11 cellular contexts compared by ENCODE assay signal in the genomic region with DNA sequence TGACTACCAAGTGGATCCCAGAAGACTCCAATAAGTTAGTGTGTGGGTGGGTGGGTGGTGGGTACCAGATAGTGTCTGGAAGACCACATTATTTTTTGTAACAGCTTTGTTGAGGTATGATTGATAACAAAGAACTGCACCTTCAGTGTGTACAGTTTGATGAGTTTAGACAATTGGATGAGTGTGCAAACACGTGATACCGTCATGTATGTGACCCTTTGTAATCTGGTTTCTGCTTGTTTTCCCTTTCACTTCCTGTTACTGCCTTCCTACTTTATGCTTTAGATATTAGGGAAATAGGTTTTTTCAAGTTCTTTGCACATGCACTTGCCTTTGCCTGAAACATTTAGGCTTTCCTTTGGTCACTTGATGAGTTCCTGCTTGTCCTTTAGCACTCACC. TPM values are rescaled to one million over a fixed set of nuclear protein-coding genes. Genes with fewer than 3 reads are reported as not detected.
DNase-seq lines count a peak whose midpoint lies in the region; ATAC-seq and TF ChIP-seq lines count a peak whose summit lies in the region.
"Had no signal": no experiment of that assay in that cellular context is flagged by ENCODE, and none has a peak within 500 bp of the region (broad histone marks: within the 10 kb centered on the region; RNA-seq: fewer than 3 reads in every experiment).

No MANE protein-coding gene starts in this region.

- H3K4me2 ChIP-seq in PC-9: no peak overlapping the region

- peaks cover 39% of the 10 kb centered on the region for H3K36me3 ChIP-seq in PC-9 (ENCODE audit: low read depth)
- no peaks in the 10 kb centered on the region for H3K36me3 ChIP-seq in prostate gland

- H3F3A ChIP-seq in PC-9 (ENCODE audit: insufficient read depth, low read depth): peaks cover 87% of the 10 kb centered on the region

- WGBS in prostate gland: 68% methylated on average over 2 of the region's 2 CpGs

- H3K27ac ChIP-seq in PC-9 (peak overlapping the region; percentile 37), foreskin keratinocyte (no peak overlapping the region), prostate gland (no peak overlapping the region)

- peaks cover 42% of the 10 kb centered on the region for H4K20me1 ChIP-seq in PC-9 (ENCODE audit: insufficient read depth)

- ATAC-seq in stimulated activated naive CD8-positive, alpha-beta T cell treated with anti-CD3 and anti-CD28 coated beads, Interleukin-15, Interleukin-2, amounts not matched to agents 100 U/mL and 50 U/mL, for 24 hours: no peak
- ATAC-seq in foreskin keratinocyte (peak; percentile 44), GM21737 (IDR thresholded peaks at IDR 0.05; ENCODE audit: unreplicated experiment) (no peak)

- H3K36me3 Mint-ChIP-seq in stimulated activated naive CD8-positive, alpha-beta T cell treated with anti-CD3 and anti-CD28 coated beads, Interleukin-15, Interleukin-2, amounts not matched to agents 100 ng/mL and 50 ng/mL, for 24 hours (ENCODE audit: low read depth): peaks cover 70% of the 10 kb centered on the region
- H3K36me3 Mint-ChIP-seq in Calu3 (ENCODE audit: insufficient read depth, unreplicated experiment): peaks cover 47% of the 10 kb centered on the region

- no peaks in the 10 kb centered on the region for H3K9me2 ChIP-seq in PC-9 (ENCODE audit: insufficient read depth)

- no peaks in the 10 kb centered on the region for H3K27me3 Mint-ChIP-seq in stimulated activated naive CD8-positive, alpha-beta T cell treated with anti-CD3 and anti-CD28 coated beads, Interleukin-15, Interleukin-2, amounts not matched to agents 100 ng/mL and 50 ng/mL, for 24 hours
- no peaks in the 10 kb centered on the region for H3K27me3 Mint-ChIP-seq in Calu3 (ENCODE audit: unreplicated experiment)

- peaks cover 91% of the 10 kb centered on the region for H3K4me1 Mint-ChIP-seq in stimulated activated naive CD8-positive, alpha-beta T cell treated with anti-CD3 and anti-CD28 coated beads, Interleukin-15, Interleukin-2, amounts not matched to agents 100 ng/mL and 50 ng/mL, for 24 hours (ENCODE audit: low read depth)
- H3K4me1 Mint-ChIP-seq in Calu3 (ENCODE audit: low read depth, unreplicated experiment): peaks cover 8% of the 10 kb centered on the region

- CTCF ChIA-PET in PC-9 (lab: Charles Lee) (no interaction called here), Calu3 (lab: Charles Lee) (no interaction called here)

- no peak overlapping the region for H3K4me3 Mint-ChIP-seq in stimulated activated naive CD8-positive, alpha-beta T cell treated with anti-CD3 and anti-CD28 coated beads, Interleukin-15, Interleukin-2, amounts not matched to agents 100 ng/mL and 50 ng/mL, for 24 hours
- no peak overlapping the region for H3K4me3 Mint-ChIP-seq in Calu3 (ENCODE audit: low read depth, unreplicated experiment)

- TF ChIP-seq CTCF in PC-9 (conservative IDR thresholded peaks at IDR 0.05): no peak
- no peak for TF ChIP-seq CTCF in foreskin keratinocyte (conservative IDR thresholded peaks at IDR 0.05)
- TF ChIP-seq CTCF in prostate gland (IDR thresholded peaks at IDR 0.05): no peak
- TF ChIP-seq CTCF in Calu3 (IDR thresholded peaks at IDR 0.05; ENCODE audit: unreplicated experiment): no peak

- H3K27ac Mint-ChIP-seq in stimulated activated naive CD8-positive, alpha-beta T cell treated with anti-CD3 and anti-CD28 coated beads, Interleukin-15, Interleukin-2, amounts not matched to agents 100 ng/mL and 50 ng/mL, for 24 hours: peak overlapping the region; percentile 53
- no peak overlapping the region for H3K27ac Mint-ChIP-seq in Calu3 (ENCODE audit: unreplicated experiment)

- peaks cover 26% of the 10 kb centered on the region for H3K4me1 ChIP-seq in PC-9 (replicated peaks; ENCODE audit: insufficient read depth)
- H3K4me1 ChIP-seq in foreskin keratinocyte: no peaks in the 10 kb centered on the region
- H3K4me1 ChIP-seq in prostate gland (replicated peaks): no peaks in the 10 kb centered on the region

- intact Hi-C loops in PC-9 (cut with micrococcal nuclease; ENCODE audit: unreplicated experiment): no loop called here
- intact Hi-C loops in prostate gland (cut with DNase I): loop anchor here (10.0 kb wide), 1 partner anchor 165 kb away; a partner anchor contains a TSS
- intact Hi-C loops in Calu3 (cut with micrococcal nuclease; ENCODE audit: unreplicated experiment): no loop called here

- H3K79me2 ChIP-seq in PC-9 (ENCODE audit: low read depth): peaks cover 24% of the 10 kb centered on the region

- DNase-seq in stimulated activated naive CD8-positive, alpha-beta T cell treated with anti-CD3 and anti-CD28 coated beads, Interleukin-15, Interleukin-2, amounts not matched to agents 100 U/mL and 50 U/mL, for 24 hours: no peak
- DNase-seq in PC-9: no peak
- DNase-seq in foreskin keratinocyte: no peak
- DNase-seq in activated gamma-delta T cell (lab: John Stamatoyannopoulos, UW): no peak
- no peak for DNase-seq in prostate gland (ENCODE audit: low spot score)
- DNase-seq in Calu3: no peak
- DNase-seq: activated CD8-positive, alpha-beta memory T cell treated with anti-CD3 and anti-CD28 coated beads, Interleukin-2, amount 50 U/mL, for 48 hours; IMR-90; NK-92 treated with Interleukin-12 subunit alpha and Interleukin-12 subunit beta, amount 100 ng/mL, for 24 hours had no signal

- no TSS peak for BruUV-seq in PC-9 (replicated peaks; lab: Mats Ljungman, UMichigan)
- no TSS peak for BruUV-seq in Calu3 (replicated peaks; lab: Mats Ljungman, UMichigan)

- H2AFZ ChIP-seq in PC-9: no peak overlapping the region

- POLR2A ChIA-PET in PC-9 (lab: Charles Lee; ENCODE audit: unreplicated experiment): no interaction called here

- no peaks in the 10 kb centered on the region for H3K9me3 Mint-ChIP-seq in stimulated activated naive CD8-positive, alpha-beta T cell treated with anti-CD3 and anti-CD28 coated beads, Interleukin-15, Interleukin-2, amounts not matched to agents 100 ng/mL and 50 ng/mL, for 24 hours
- no peaks in the 10 kb centered on the region for H3K9me3 Mint-ChIP-seq in Calu3 (ENCODE audit: low read depth, unreplicated experiment)

- H3K4me3 ChIP-seq in PC-9 (no peak overlapping the region), prostate gland (no peak overlapping the region)

- TF ChIP-seq POLR2A in prostate gland (IDR thresholded peaks at IDR 0.05): no peak

- no peaks in the 10 kb centered on the region for H3K27me3 ChIP-seq in PC-9 (ENCODE audit: insufficient read depth, low read depth)
- H3K27me3 ChIP-seq in foreskin keratinocyte: no peaks in the 10 kb centered on the region
- H3K27me3 ChIP-seq in prostate gland (replicated peaks; ENCODE audit: insufficient read depth): no peaks in the 10 kb centered on the region

- H3K9me3 ChIP-seq in PC-9 (ENCODE audit: insufficient read depth, low read depth) (no peaks in the 10 kb centered on the region), prostate gland (no peaks in the 10 kb centered on the region)

RNA-seq across cellular contexts. Expression of a gene that starts 8.5 kb away (rescaled TPM):
- total RNA-seq in PC-9 (2021): 711 and 754 TPM in 2 replicates
- 1,758 and 1,842 TPM in 2 replicates for total RNA-seq in foreskin keratinocyte
- polyA plus RNA-seq in foreskin keratinocyte: 2,433 and 2,569 TPM in 2 replicates
- 1,000 to 10,000 TPM in 1 of 2 donors, 100 to 1,000 TPM in 1; 338 to 1,109 TPM for total RNA-seq in prostate gland
- 379 and 434 TPM in 2 replicates for total RNA-seq in Calu3 (2022)

RNA-seq across cellular contexts. Expression of a gene that starts 10.8 kb away (rescaled TPM):
- total RNA-seq in PC-9 (2021) (2.0 and 3.8 TPM in 2 replicates), foreskin keratinocyte (2.0 and 2.3 TPM in 2 replicates), prostate gland (10 to 100 TPM; 26.5 to 31.5 TPM), Calu3 (2022) (1.3 and 2.2 TPM in 2 replicates)
- 1.6 and 3.0 TPM in 2 replicates for polyA plus RNA-seq in foreskin keratinocyte
